Comparison of ENCODE assay signal across 1 cellular context in the genomic region with DNA sequence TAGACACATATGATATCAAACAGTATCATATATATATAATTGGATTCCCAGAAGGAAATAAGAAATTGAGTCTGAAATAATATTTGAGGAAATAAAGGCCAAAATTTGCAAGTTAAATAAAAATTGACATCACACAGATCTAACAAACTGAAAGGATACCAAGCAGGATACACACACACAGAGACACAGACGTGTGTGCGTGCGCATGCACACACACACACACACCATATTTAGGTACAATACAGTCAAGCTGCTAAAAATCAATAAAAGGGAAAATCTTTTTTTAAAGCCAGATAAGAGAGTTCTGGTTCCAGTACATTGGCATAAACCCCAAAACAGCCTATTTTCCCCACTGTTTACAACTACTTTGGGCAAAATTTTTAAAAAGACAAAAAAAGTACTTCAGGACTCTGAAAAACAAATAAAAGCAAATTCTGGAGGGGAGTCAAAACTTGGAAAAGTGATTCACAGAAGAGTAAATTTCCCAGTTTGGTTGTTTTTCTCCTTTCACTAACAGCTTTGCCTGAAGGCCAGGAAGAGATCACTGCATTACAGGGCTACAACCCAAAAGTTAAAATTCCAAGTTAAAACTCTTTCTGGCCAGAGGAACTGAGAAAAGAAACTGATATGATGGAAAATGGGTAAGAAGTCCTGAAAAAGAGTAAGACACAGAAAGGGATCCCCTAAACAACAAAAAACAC.
TF ChIP-seq lines count a peak whose summit lies in the region.

No MANE protein-coding gene starts in this region.

TF ChIP-seq in SK-N-SH treated with all-trans-retinoic acid at 6 μM for 48 hours, 23 proteins besides CTCF, POLR2A, EP300 and RAD21 (continued from another document):
- TF ChIP-seq TOX (CRISPR knock-in tag; IDR thresholded peaks at IDR 0.05; ENCODE audit: borderline replicate concordance) (no peak), CREB5 (CRISPR knock-in tag; IDR thresholded peaks at IDR 0.05; ENCODE audit: low read depth) (no peak), ZNF8 (CRISPR knock-in tag; IDR thresholded peaks at IDR 0.05) (no peak), POU6F1 (CRISPR knock-in tag; IDR thresholded peaks at IDR 0.05; ENCODE audit: borderline replicate concordance, low read depth) (no peak), ZFP3 (CRISPR knock-in tag; IDR thresholded peaks at IDR 0.05) (no peak), SNAI2 (CRISPR knock-in tag; IDR thresholded peaks at IDR 0.05) (no peak)
- TF ChIP-seq, protein P1, sequence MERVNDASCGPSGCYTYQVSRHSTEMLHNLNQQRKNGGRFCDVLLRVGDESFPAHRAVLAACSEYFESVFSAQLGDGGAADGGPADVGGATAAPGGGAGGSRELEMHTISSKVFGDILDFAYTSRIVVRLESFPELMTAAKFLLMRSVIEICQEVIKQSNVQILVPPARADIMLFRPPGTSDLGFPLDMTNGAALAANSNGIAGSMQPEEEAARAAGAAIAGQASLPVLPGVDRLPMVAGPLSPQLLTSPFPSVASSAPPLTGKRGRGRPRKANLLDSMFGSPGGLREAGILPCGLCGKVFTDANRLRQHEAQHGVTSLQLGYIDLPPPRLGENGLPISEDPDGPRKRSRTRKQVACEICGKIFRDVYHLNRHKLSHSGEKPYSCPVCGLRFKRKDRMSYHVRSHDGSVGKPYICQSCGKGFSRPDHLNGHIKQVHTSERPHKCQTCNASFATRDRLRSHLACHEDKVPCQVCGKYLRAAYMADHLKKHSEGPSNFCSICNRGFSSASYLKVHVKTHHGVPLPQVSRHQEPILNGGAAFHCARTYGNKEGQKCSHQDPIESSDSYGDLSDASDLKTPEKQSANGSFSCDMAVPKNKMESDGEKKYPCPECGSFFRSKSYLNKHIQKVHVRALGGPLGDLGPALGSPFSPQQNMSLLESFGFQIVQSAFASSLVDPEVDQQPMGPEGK (CRISPR knock-in tag; IDR thresholded peaks at IDR 0.05; ENCODE audit: borderline replicate concordance): no peak
